19 cellular contexts compared by ENCODE assay signal in genomic region chr12:15709524-15709923, GRCh38.
"Had no signal": no experiment of that assay in that cellular context is flagged by ENCODE, and none has a peak within 500 bp of the region (broad histone marks: within the 10 kb centered on the region; RNA-seq: fewer than 3 reads in every experiment).

No MANE protein-coding gene starts in this region.

- H3K36me3 ChIP-seq: esophagus squamous epithelium, left ventricle myocardium inferior, ovary, sigmoid colon, stomach, upper lobe of left lung had no signal

- H3K9me3 Mint-ChIP-seq: activated naive CD8-positive, alpha-beta T cell treated with anti-CD3 and anti-CD28 coated beads for 36 hours; activated T-helper 1 cell treated with anti-CD3 and anti-CD28 coated beads, Interleukin-12 subunit alpha, Interleukin-12 subunit beta, Interleukin-2, Interleukin-4 antibody, amounts not matched to agents 30 ng/mL and 10 ng/mL and 1 ng/mL, durations not matched to agents 14 hours and 24 hours and 36 hours; memory B cell; natural killer cell had no signal

- H3K4me3 Mint-ChIP-seq: activated naive CD8-positive, alpha-beta T cell treated with anti-CD3 and anti-CD28 coated beads for 36 hours; activated T-helper 1 cell treated with anti-CD3 and anti-CD28 coated beads, Interleukin-12 subunit alpha, Interleukin-12 subunit beta, Interleukin-2, Interleukin-4 antibody, amounts not matched to agents 30 ng/mL and 10 ng/mL and 1 ng/mL, durations not matched to agents 14 hours and 24 hours and 36 hours; memory B cell; natural killer cell had no signal

- H3K4me1 Mint-ChIP-seq: activated naive CD8-positive, alpha-beta T cell treated with anti-CD3 and anti-CD28 coated beads for 36 hours; memory B cell; natural killer cell had no signal

- H3K27me3 ChIP-seq: esophagus squamous epithelium, ovary, sigmoid colon, stomach, testis, upper lobe of left lung had no signal

- H3K9me3 ChIP-seq: esophagus squamous epithelium, left ventricle myocardium inferior, ovary, sigmoid colon, stomach, testis, upper lobe of left lung had no signal

- H3K27ac ChIP-seq: esophagus squamous epithelium, left ventricle myocardium inferior, ovary, sigmoid colon, testis, upper lobe of left lung had no signal

- H3K36me3 Mint-ChIP-seq: activated naive CD8-positive, alpha-beta T cell treated with anti-CD3 and anti-CD28 coated beads for 36 hours; memory B cell; natural killer cell had no signal

- H3K27me3 Mint-ChIP-seq: memory B cell had no signal

- H3K27ac Mint-ChIP-seq: activated naive CD8-positive, alpha-beta T cell treated with anti-CD3 and anti-CD28 coated beads for 36 hours; activated T-helper 1 cell treated with anti-CD3 and anti-CD28 coated beads, Interleukin-12 subunit alpha, Interleukin-12 subunit beta, Interleukin-2, Interleukin-4 antibody, amounts not matched to agents 30 ng/mL and 10 ng/mL and 1 ng/mL, durations not matched to agents 14 hours and 24 hours and 36 hours; memory B cell; natural killer cell had no signal

- H3K4me3 ChIP-seq: esophagus squamous epithelium, left ventricle myocardium inferior, ovary, sigmoid colon, stomach, testis, upper lobe of left lung had no signal

- ATAC-seq: natural killer cell had no signal

- DNase-seq: activated CD4-positive, alpha-beta T cell treated with anti-CD3 and anti-CD28 coated beads, Interleukin-2, amount 50 U/mL, for 1 hour; activated CD4-positive, CD25-positive, alpha-beta regulatory T cell; activated CD8-positive, alpha-beta memory T cell treated with anti-CD3 and anti-CD28 coated beads for 24 hours; activated naive CD8-positive, alpha-beta T cell treated with anti-CD3 and anti-CD28 coated beads for 36 hours; amygdala; cerebellar nuclear complex; esophagus squamous epithelium; hippocampal formation; left ventricle myocardium inferior; natural killer cell; ovary; sigmoid colon; stimulated activated CD4-positive, alpha-beta T cell treated with anti-CD3 and anti-CD28 coated beads, Interleukin-1b, Interleukin-23, amount 100 ng/mL, for 48 hours; stomach; T-helper 2 cell; testis; upper lobe of left lung had no signal
